Comparison of ENCODE assay signal across 10 cellular contexts in the genomic region with DNA sequence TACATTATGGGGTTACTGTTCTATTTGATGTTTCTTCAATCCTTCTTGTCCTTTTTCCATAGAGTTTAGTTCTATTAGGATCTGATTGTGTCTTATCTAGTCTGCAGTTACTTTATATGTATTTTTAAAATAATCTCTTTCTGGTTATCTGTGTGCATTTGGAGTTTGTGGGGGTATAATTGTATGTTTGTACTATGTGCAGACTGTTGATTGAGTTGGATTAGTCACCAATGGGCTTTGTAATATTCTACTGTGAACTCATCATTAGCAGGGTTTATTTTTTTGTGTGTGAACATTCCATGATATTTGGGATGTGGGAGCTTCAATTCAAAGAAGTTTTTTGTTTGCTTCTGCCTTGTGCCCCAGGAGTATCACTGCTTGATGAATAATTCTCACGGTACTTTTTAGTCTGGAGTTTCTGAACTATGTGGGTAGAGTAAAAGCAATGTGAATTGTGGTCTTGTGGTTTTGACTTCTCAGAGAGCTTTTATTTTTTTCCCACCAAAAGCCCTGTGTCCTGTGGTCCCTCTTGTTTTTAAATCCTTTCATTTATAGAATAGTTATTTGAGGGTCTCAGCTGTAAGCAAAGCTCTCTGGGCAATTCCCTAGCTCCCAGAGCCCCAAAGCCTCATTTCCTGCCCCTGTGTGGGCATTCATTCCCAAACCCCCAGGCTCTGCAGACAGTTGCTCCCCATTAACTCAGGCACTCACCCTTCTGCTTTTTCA.
DNase-seq lines count a peak whose midpoint lies in the region; ATAC-seq and TF ChIP-seq lines count a peak whose summit lies in the region.
"Had no signal": no experiment of that assay in that cellular context is flagged by ENCODE, and none has a peak within 500 bp of the region (broad histone marks: within the 10 kb centered on the region; RNA-seq: fewer than 3 reads in every experiment).

No MANE protein-coding gene starts in this region.

- H3K36me3 ChIP-seq in BLaER1 treated with 17β-estradiol and CSF1 and Interleukin-3, amounts not matched to agents 10 nM and 100 nM: no peaks in the 10 kb centered on the region
- H3K36me3 ChIP-seq in heart left ventricle: no peaks in the 10 kb centered on the region

- peaks cover 3 to 16% (median 9%) of the 10 kb centered on the region in 11 experiments; a peak in 13 of 22 replicates for H3K9me3 ChIP-seq in BLaER1 treated with 17β-estradiol and CSF1 and Interleukin-3, amounts not matched to agents 10 nM and 100 nM (replicated peaks in 1 of 11)
- peaks cover 0 to 8% (median 0%) of the 10 kb centered on the region in 12 donors for H3K9me3 ChIP-seq in heart left ventricle

- peaks cover 3 to 16% (median 11%) of the 10 kb centered on the region in 10 experiments; a peak in 19 of 20 replicates for H3K4me1 ChIP-seq in BLaER1 treated with 17β-estradiol and CSF1 and Interleukin-3, amounts not matched to agents 10 nM and 100 nM
- H3K4me1 ChIP-seq in heart left ventricle: no peaks in the 10 kb centered on the region

- H3K4me3 ChIP-seq in BLaER1 treated with 17β-estradiol and CSF1 and Interleukin-3, amounts not matched to agents 10 nM and 100 nM: no peak overlapping the region
- no peak overlapping the region for H3K4me3 ChIP-seq in heart left ventricle

- TF ChIP-seq POLR2A in heart left ventricle (IDR thresholded peaks at IDR 0.05): no peak

- H3K4me2 ChIP-seq in BLaER1 treated with 17β-estradiol and CSF1 and Interleukin-3, amounts not matched to agents 10 nM and 100 nM: peak overlapping the region in 10 of 11 experiments; percentile 6 to 47 (median 34); a peak in 14 of 22 replicates

- peak; percentile 90 for ATAC-seq in GM19395 (IDR thresholded peaks at IDR 0.05; ENCODE audit: unreplicated experiment)
- peak; percentile 87 for ATAC-seq in HG03103 (IDR thresholded peaks at IDR 0.05; ENCODE audit: low read depth, unreplicated experiment)
- no peak for ATAC-seq in heart left ventricle
- ATAC-seq in left ventricle myocardium superior: no peak
- ATAC-seq: activated CD8-positive, alpha-beta memory T cell treated with anti-CD3 and anti-CD28 coated beads, Interleukin-2, amount 10 ng/mL, durations not matched to agents 7 days and 5 days had no signal

- no peaks in the 10 kb centered on the region for H4K20me1 ChIP-seq in BLaER1 treated with 17β-estradiol and CSF1 and Interleukin-3, amounts not matched to agents 10 nM and 100 nM

- no peak overlapping the region for H3K9ac ChIP-seq in BLaER1 treated with 17β-estradiol and CSF1 and Interleukin-3, amounts not matched to agents 10 nM and 100 nM

- peak; percentile 84 for DNase-seq in astrocyte of the hippocampus (ENCODE audit: low read depth, low spot score)
- DNase-seq in stimulated activated CD4-positive, alpha-beta T cell treated with anti-CD3 and anti-CD28 coated beads, Interleukin-1b, Interleukin-23, amount 100 ng/mL, for 48 hours: no peak
- DNase-seq in heart left ventricle: no peak
- no peak for DNase-seq in OCI-M1 (lab: John Stamatoyannopoulos, UW)
- DNase-seq in left ventricle myocardium superior: no peak
- DNase-seq: activated CD8-positive, alpha-beta memory T cell treated with anti-CD3 and anti-CD28 coated beads, Interleukin-2, amount 10 ng/mL, durations not matched to agents 7 days and 5 days; NCI-H1105 had no signal

- H3K27ac ChIP-seq in BLaER1 treated with 17β-estradiol and CSF1 and Interleukin-3, amounts not matched to agents 10 nM and 100 nM: no peak overlapping the region
- H3K27ac ChIP-seq in heart left ventricle: no peak overlapping the region

- H3K27me3 ChIP-seq in BLaER1 treated with 17β-estradiol and CSF1 and Interleukin-3, amounts not matched to agents 10 nM and 100 nM: peaks cover 0 to 18% (median 9%) of the 10 kb centered on the region in 11 experiments; a peak in 10 of 22 replicates
- no peaks in the 10 kb centered on the region for H3K27me3 ChIP-seq in heart left ventricle

- intact Hi-C loops in heart left ventricle (cut with DNase I) (no loop called here), left ventricle myocardium superior (cut with micrococcal nuclease) (no loop called here)

- 67 to 84% (median 73%) methylated on average over 1 of the region's 1 CpG for WGBS in heart left ventricle, 4 donors

- TF ChIP-seq CTCF in heart left ventricle (IDR thresholded peaks at IDR 0.05): no peak

Comparison
In these comparisons a context has a peak if more than half of its experiments do, and no peak if none do; other contexts are left out.
1. ATAC-seq: peak in GM19395 (single experiment) and HG03103 (single experiment); none in heart left ventricle (0 of 4) and left ventricle myocardium superior (single experiment).